18 cellular contexts compared by ENCODE assay signal in the genomic region with DNA sequence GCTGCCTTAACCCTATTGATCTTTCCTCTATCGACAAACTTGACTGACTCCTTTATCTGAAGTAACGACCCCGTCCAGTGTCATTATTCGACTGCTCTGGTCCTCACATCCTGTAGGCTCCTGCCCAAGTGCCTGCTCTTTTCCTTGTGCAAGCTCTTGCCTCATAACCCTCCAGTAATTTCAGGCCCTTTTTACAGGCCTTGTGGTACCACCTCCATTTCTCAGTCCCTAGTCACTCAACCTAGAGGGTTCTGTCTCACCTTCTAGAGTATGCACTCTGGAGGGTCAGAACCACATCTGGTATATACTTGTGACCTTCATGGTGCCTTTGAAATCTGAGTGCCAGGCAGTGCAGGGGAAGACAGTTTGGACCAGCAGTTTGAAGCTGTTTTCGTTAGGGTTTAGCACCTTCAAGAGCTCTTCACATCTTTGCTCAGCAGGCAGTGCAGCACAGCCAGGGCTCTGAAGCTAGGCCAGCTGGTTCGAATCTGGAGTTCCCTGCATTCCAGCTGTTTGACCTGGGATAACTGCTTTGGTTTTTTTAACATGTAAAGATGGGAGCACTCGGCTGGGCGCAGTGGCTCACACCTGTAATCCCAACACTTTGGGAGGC. TPM values are rescaled to one million over a fixed set of nuclear protein-coding genes. Genes with fewer than 3 reads are reported as not detected.
DNase-seq lines count a peak whose midpoint lies in the region; ATAC-seq, FAIRE-seq and TF ChIP-seq lines count a peak whose summit lies in the region.
"Had no signal": no experiment of that assay in that cellular context is flagged by ENCODE, and none has a peak within 500 bp of the region (broad histone marks: within the 10 kb centered on the region; RNA-seq: fewer than 3 reads in every experiment).

No MANE protein-coding gene starts in this region.

- peak overlapping the region in 2 of 3 donors; percentile 42 to 69 for H3K27ac Mint-ChIP-seq in CD4-positive, CD25-positive, alpha-beta regulatory T cell
- peak overlapping the region; percentile 92 for H3K27ac Mint-ChIP-seq in nephron progenitor cell
- H3K27ac Mint-ChIP-seq: activated T-helper 1 cell treated with anti-CD3 and anti-CD28 coated beads, Interleukin-12 subunit alpha, Interleukin-12 subunit beta, Interleukin-2, Interleukin-4 antibody, amounts not matched to agents 30 ng/mL and 10 ng/mL and 1 ng/mL, durations not matched to agents 14 hours and 24 hours and 36 hours had no signal

- H3K27me3 ChIP-seq in CD4-positive, CD25-positive, alpha-beta regulatory T cell (ENCODE audit: control insufficient read depth, insufficient read depth, low read length): no peaks in the 10 kb centered on the region
- H3K27me3 ChIP-seq: BE2C had no signal

- ATAC-seq in CD4-positive, CD25-positive, alpha-beta regulatory T cell (ENCODE audit: low read depth in 2 of 2): no peak
- no peak for ATAC-seq in HG02678 (IDR thresholded peaks at IDR 0.05; ENCODE audit: unreplicated experiment)
- ATAC-seq: left colon had no signal

- no peaks in the 10 kb centered on the region for H3K9me3 Mint-ChIP-seq in CD4-positive, CD25-positive, alpha-beta regulatory T cell
- no peaks in the 10 kb centered on the region for H3K9me3 Mint-ChIP-seq in nephron progenitor cell
- H3K9me3 Mint-ChIP-seq: activated T-helper 1 cell treated with anti-CD3 and anti-CD28 coated beads, Interleukin-12 subunit alpha, Interleukin-12 subunit beta, Interleukin-2, Interleukin-4 antibody, amounts not matched to agents 30 ng/mL and 10 ng/mL and 1 ng/mL, durations not matched to agents 14 hours and 24 hours and 36 hours had no signal

- no peak overlapping the region for H3K4me3 Mint-ChIP-seq in CD4-positive, CD25-positive, alpha-beta regulatory T cell
- no peak overlapping the region for H3K4me3 Mint-ChIP-seq in nephron progenitor cell
- H3K4me3 Mint-ChIP-seq: activated T-helper 1 cell treated with anti-CD3 and anti-CD28 coated beads, Interleukin-12 subunit alpha, Interleukin-12 subunit beta, Interleukin-2, Interleukin-4 antibody, amounts not matched to agents 30 ng/mL and 10 ng/mL and 1 ng/mL, durations not matched to agents 14 hours and 24 hours and 36 hours had no signal

- H3K9me3 ChIP-seq in CD4-positive, CD25-positive, alpha-beta regulatory T cell (ENCODE audit: control insufficient read depth in 2 of 2, low read length in 2 of 2): no peaks in the 10 kb centered on the region
- H3K9me3 ChIP-seq in kidney (ENCODE audit: control insufficient read depth in 1 of 2, low read length in 2 of 2): no peaks in the 10 kb centered on the region
- H3K9me3 ChIP-seq: BE2C, thoracic aorta had no signal

- H3K4me3 ChIP-seq in AG10803 (ENCODE audit: low read length) (no peak overlapping the region), kidney (ENCODE audit: low read length in 2 of 2) (no peak overlapping the region)
- no peak overlapping the region for H3K4me3 ChIP-seq in CD4-positive, CD25-positive, alpha-beta regulatory T cell (ENCODE audit: low read depth, low read length)
- H3K4me3 ChIP-seq: skin epidermis, thoracic aorta had no signal

- no peak overlapping the region for H3K27ac ChIP-seq in CD4-positive, CD25-positive, alpha-beta regulatory T cell (ENCODE audit: insufficient read depth, low read length, poor library complexity, severe bottlenecking)
- H3K27ac ChIP-seq in RWPE1: 0 out of 2 replicates have a peak overlapping the region, but pooled peaks have one; percentile 7
- H3K27ac ChIP-seq in kidney (ENCODE audit: low read depth in 2 of 2, low read length in 2 of 2): no peak overlapping the region
- H3K27ac ChIP-seq: KMS-11, skin epidermis, thoracic aorta had no signal

- TF ChIP-seq CTCF in AG10803 (conservative IDR thresholded peaks at IDR 0.05; ENCODE audit: low read length) (no peak), RWPE1 (conservative IDR thresholded peaks at IDR 0.05; ENCODE audit: low read depth) (no peak), nephron progenitor cell (IDR thresholded peaks at IDR 0.05) (no peak), kidney (IDR thresholded peaks at IDR 0.05; ENCODE audit: borderline replicate concordance, extremely low read depth, insufficient read depth) (no peak)

- peaks cover 12% of the 10 kb centered on the region for H3K4me1 ChIP-seq in CD4-positive, CD25-positive, alpha-beta regulatory T cell (ENCODE audit: control insufficient read depth, insufficient read depth, low read length, poor library complexity, severe bottlenecking)
- peaks cover 19 to 22% of the 10 kb centered on the region in 2 donors for H3K4me1 ChIP-seq in kidney (ENCODE audit: control insufficient read depth in 1 of 2, insufficient read depth in 1 of 2, low read depth in 1 of 2, low read length in 2 of 2)
- H3K4me1 ChIP-seq: BE2C had no signal

- POLR2A ChIA-PET in RWPE1 (lab: Yijun Ruan, JAX; ENCODE audit: low non-redundant PET): no interaction called here

- H3K27me3 Mint-ChIP-seq in CD4-positive, CD25-positive, alpha-beta regulatory T cell: no peaks in the 10 kb centered on the region
- peaks cover 3% of the 10 kb centered on the region for H3K27me3 Mint-ChIP-seq in nephron progenitor cell (ENCODE audit: low read depth, poor library complexity)

- peaks cover 30% of the 10 kb centered on the region for H3K36me3 Mint-ChIP-seq in CD4-positive, CD25-positive, alpha-beta regulatory T cell
- H3K36me3 Mint-ChIP-seq in nephron progenitor cell (ENCODE audit: low read depth): peaks cover 44% of the 10 kb centered on the region

- DNase-seq in AG10803 (ENCODE audit: low read depth) (peak; percentile 28), RWPE1 (ENCODE audit: low spot score) (no peak), nephron progenitor cell (no peak), NCI-H526 treated with DMSO at 0.1 percent for 48 hours (lab: John Stamatoyannopoulos, UW) (no peak), kidney (no peak)
- no peak for DNase-seq in CD4-positive, CD25-positive, alpha-beta regulatory T cell
- DNase-seq: amniotic stem cell; BE2C; cerebellar nuclear complex; left colon; NCI-H1092 treated with DMSO at 0.1 percent for 48 hours; NCI-H2171 treated with DMSO at 0.1 percent for 48 hours; NK-92 treated with Interleukin-12 subunit alpha and Interleukin-12 subunit beta, amount 100 ng/mL, for 24 hours had no signal

- peaks cover 69% of the 10 kb centered on the region for H3K36me3 ChIP-seq in CD4-positive, CD25-positive, alpha-beta regulatory T cell (ENCODE audit: control insufficient read depth, insufficient read depth, low read length)
- peaks cover 15 to 28% of the 10 kb centered on the region in 2 donors for H3K36me3 ChIP-seq in kidney (ENCODE audit: control insufficient read depth in 1 of 2, insufficient read depth in 2 of 2, low read length in 2 of 2)

- no peak overlapping the region for H3K9ac ChIP-seq in kidney (ENCODE audit: low read length in 2 of 2)
- H3K9ac ChIP-seq: KMS-11 had no signal

- CTCF ChIA-PET in RWPE1 (lab: Yijun Ruan, JAX): no interaction called here

- no peak for FAIRE-seq in kidney (lab: Jason Lieb, UNC)

- intact Hi-C loops in kidney (cut with DNase I): no loop called here

- peaks cover 10 to 46% (median 26%) of the 10 kb centered on the region in 4 donors for H3K4me1 Mint-ChIP-seq in CD4-positive, CD25-positive, alpha-beta regulatory T cell
- peaks cover 10% of the 10 kb centered on the region for H3K4me1 Mint-ChIP-seq in nephron progenitor cell

RNA-seq across cellular contexts. Expression of a gene that starts 11.2 kb away (rescaled TPM):
- 41.0 TPM for total RNA-seq in CD4-positive, CD25-positive, alpha-beta regulatory T cell
- polyA plus RNA-seq in CD4-positive, CD25-positive, alpha-beta regulatory T cell: 100 to 1,000 TPM in 1 of 4 donors, 10 to 100 TPM in 3; 77.9 to 101 (median 91.5) TPM
- total RNA-seq in kidney: 73.7 TPM
- polyA plus RNA-seq in kidney (ENCODE audit: insufficient read depth, low read depth, low replicate concordance): 136 TPM

RNA-seq across cellular contexts. Expression of a gene that starts 12.1 kb away (rescaled TPM):
- total RNA-seq in CD4-positive, CD25-positive, alpha-beta regulatory T cell: 69.6 TPM
- polyA plus RNA-seq in CD4-positive, CD25-positive, alpha-beta regulatory T cell: 10 to 100 TPM; 45.1 to 61.4 (median 54.4) TPM
- total RNA-seq in kidney: 150 TPM
- 111 TPM for polyA plus RNA-seq in kidney (ENCODE audit: insufficient read depth, low read depth, low replicate concordance)

RNA-seq across cellular contexts. Expression of a gene that starts 25.9 kb away (rescaled TPM):
- total RNA-seq in CD4-positive, CD25-positive, alpha-beta regulatory T cell: not detected
- under 1 TPM in 1 of 4 donors, not detected in 3; 0.29 TPM for polyA plus RNA-seq in CD4-positive, CD25-positive, alpha-beta regulatory T cell
- total RNA-seq in kidney: 47.6 TPM
- 23.4 TPM for polyA plus RNA-seq in kidney (ENCODE audit: insufficient read depth, low read depth, low replicate concordance)

RNA-seq across cellular contexts. Expression of a gene that starts 36.0 kb away (rescaled TPM):
- 23.4 TPM for total RNA-seq in CD4-positive, CD25-positive, alpha-beta regulatory T cell
- polyA plus RNA-seq in CD4-positive, CD25-positive, alpha-beta regulatory T cell: 10 to 100 TPM; 12.9 to 17.0 (median 16.5) TPM
- 169 TPM for total RNA-seq in kidney
- polyA plus RNA-seq in kidney (ENCODE audit: insufficient read depth, low read depth, low replicate concordance): 153 TPM

Comparison
In these comparisons a context has a peak if more than half of its experiments do, and no peak if none do; other contexts are left out.
1. RNA of a gene that starts 25.9 kb away (total RNA-seq): 47.6 TPM in kidney (single experiment); not detected in CD4-positive, CD25-positive, alpha-beta regulatory T cell (single experiment); every median in the first group is over 10 times any median in the second.